8 cellular contexts compared by ENCODE assay signal in the genomic region with DNA sequence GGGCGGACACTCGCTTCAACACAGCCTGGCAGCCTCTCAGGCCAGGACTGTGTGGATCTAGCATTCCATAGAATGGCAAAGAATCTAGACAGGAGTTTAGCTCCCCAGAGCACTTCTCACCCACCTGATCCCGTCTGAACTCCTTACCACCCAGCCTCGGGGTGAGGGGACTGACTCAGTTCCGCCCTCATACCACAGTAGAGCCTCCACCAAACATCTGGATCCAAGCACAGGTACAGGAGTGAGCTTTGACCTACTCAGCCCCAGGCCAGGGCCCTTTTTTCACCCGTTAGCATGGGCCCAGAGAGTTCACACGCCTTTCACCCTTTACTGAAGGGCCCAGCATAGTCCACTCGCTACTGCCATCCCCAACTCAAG. TPM values are rescaled to one million over a fixed set of nuclear protein-coding genes. Genes with fewer than 3 reads are reported as not detected.
DNase-seq lines count a peak whose midpoint lies in the region; ATAC-seq and TF ChIP-seq lines count a peak whose summit lies in the region.

No MANE protein-coding gene starts in this region.

- H3K36me3 Mint-ChIP-seq in GM23338 (ENCODE audit: low read depth) (peaks cover 12% of the 10 kb centered on the region; the same call in 2 of the 3 replicates), T-helper 17 cell (ENCODE audit: low read depth) (peaks cover 21% of the 10 kb centered on the region), glutamatergic neuron (ENCODE audit: unreplicated experiment) (peaks cover 5% of the 10 kb centered on the region)

- H3K9ac ChIP-seq in skeletal muscle satellite cell (ENCODE audit: low read depth, low read length), result peak overlapping the region; percentile 97

- H3K9me3 ChIP-seq in T-helper 17 cell (ENCODE audit: control insufficient read depth, low read length, poor library complexity, severe bottlenecking), result no peaks in the 10 kb centered on the region
- no peaks in the 10 kb centered on the region for H3K9me3 ChIP-seq in skeletal muscle satellite cell (replicated peaks; ENCODE audit: low read length)

- no peak overlapping the region; the same call in 1 of the 2 replicates for H3K27ac ChIP-seq in GM23338 (ENCODE audit: low read depth)

- H3F3A ChIP-seq in GM23338 (replicated peaks; ENCODE audit: low read depth), result no peaks in the 10 kb centered on the region

- TF ChIP-seq CTCF in GM23338 (conservative IDR thresholded peaks at IDR 0.05; ENCODE audit: low read depth in 2 of 2) (no peak), glutamatergic neuron (IDR thresholded peaks at IDR 0.05; ENCODE audit: partially characterized antibody, unreplicated experiment) (no peak)

- H3K4me1 Mint-ChIP-seq in GM23338 (peaks cover 30% of the 10 kb centered on the region), T-helper 17 cell (peaks cover 44% of the 10 kb centered on the region), glutamatergic neuron (ENCODE audit: low read depth, unreplicated experiment) (peaks cover 45% of the 10 kb centered on the region)

- H2AFZ ChIP-seq in GM23338, result no peak overlapping the region; the same call in 1 of the 2 replicates

- H3K36me3 ChIP-seq in GM23338 (ENCODE audit: insufficient read depth), result no peaks in the 10 kb centered on the region
- H3K36me3 ChIP-seq in skeletal muscle satellite cell (ENCODE audit: insufficient read depth, low read length), result peaks cover 11% of the 10 kb centered on the region

- H3K9me2 ChIP-seq in GM23338 (ENCODE audit: insufficient read depth), result no peaks in the 10 kb centered on the region

- H3K4me3 ChIP-seq in GM23338, result peak overlapping the region; percentile 95
- H3K4me3 ChIP-seq in skeletal muscle satellite cell (ENCODE audit: low read length), result peak overlapping the region; percentile 98

- DNase-seq in GM23338 (ENCODE audit: low spot score) (no peak), T-helper 17 cell (no peak), glutamatergic neuron (no peak), NCI-H2029 treated with DMSO at 0.1 percent for 48 hours (lab: John Stamatoyannopoulos, UW) (no peak), NCI-H1436 (lab: John Stamatoyannopoulos, UW) (no peak)

- no peaks in the 10 kb centered on the region for H3K27me3 ChIP-seq in GM23338 (ENCODE audit: insufficient read depth)
- H3K27me3 ChIP-seq in skeletal muscle satellite cell (ENCODE audit: control insufficient read depth, insufficient read depth, low read length), result no peaks in the 10 kb centered on the region

- H3K4me3 Mint-ChIP-seq in GM23338 (peak overlapping the region; percentile 97), T-helper 17 cell (peak overlapping the region; percentile 96), glutamatergic neuron (ENCODE audit: unreplicated experiment) (peak overlapping the region; percentile 99)

- peaks cover 54% of the 10 kb centered on the region for H3K79me2 ChIP-seq in GM23338 (replicated peaks; ENCODE audit: insufficient read depth)

- peak overlapping the region; percentile 88 for H3K27ac Mint-ChIP-seq in GM23338
- H3K27ac Mint-ChIP-seq in T-helper 17 cell, result peak overlapping the region; percentile 95
- H3K27ac Mint-ChIP-seq in glutamatergic neuron (ENCODE audit: unreplicated experiment), result peak overlapping the region; percentile 96

- H3K4me2 ChIP-seq in GM23338, result peak overlapping the region; percentile 95
- peak overlapping the region; percentile 93 for H3K4me2 ChIP-seq in skeletal muscle satellite cell (ENCODE audit: low read length)

- H4K20me1 ChIP-seq in GM23338 (replicated peaks; ENCODE audit: insufficient read depth), result peaks cover 32% of the 10 kb centered on the region

- H3K9me3 Mint-ChIP-seq in GM23338, result peaks cover 3% of the 10 kb centered on the region; the same call in 2 of the 3 replicates
- peaks cover 17% of the 10 kb centered on the region for H3K9me3 Mint-ChIP-seq in glutamatergic neuron (ENCODE audit: unreplicated experiment)

- peaks cover 4% of the 10 kb centered on the region for H3K27me3 Mint-ChIP-seq in GM23338 (ENCODE audit: insufficient read depth, low read depth, poor library complexity)
- no peaks in the 10 kb centered on the region for H3K27me3 Mint-ChIP-seq in T-helper 17 cell
- peaks cover 11% of the 10 kb centered on the region for H3K27me3 Mint-ChIP-seq in glutamatergic neuron (ENCODE audit: unreplicated experiment)

- no peak for ATAC-seq in GM23338
- no peak for ATAC-seq in T-helper 17 cell
- no peak for ATAC-seq in GM18873 (IDR thresholded peaks at IDR 0.05; ENCODE audit: low FRiP score, unreplicated experiment)
- no peak for ATAC-seq in GM19467 (IDR thresholded peaks at IDR 0.05; ENCODE audit: unreplicated experiment)

- H3K4me1 ChIP-seq in GM23338 (ENCODE audit: insufficient read depth) (peaks cover 10% of the 10 kb centered on the region; the same call in 1 of the 2 replicates), skeletal muscle satellite cell (ENCODE audit: control insufficient read depth, insufficient read depth, low read length) (peaks cover 45% of the 10 kb centered on the region)

TF ChIP-seq in GM23338, 12 proteins besides CTCF, POLR2A, EP300 and RAD21:
- TF ChIP-seq, protein P1, sequence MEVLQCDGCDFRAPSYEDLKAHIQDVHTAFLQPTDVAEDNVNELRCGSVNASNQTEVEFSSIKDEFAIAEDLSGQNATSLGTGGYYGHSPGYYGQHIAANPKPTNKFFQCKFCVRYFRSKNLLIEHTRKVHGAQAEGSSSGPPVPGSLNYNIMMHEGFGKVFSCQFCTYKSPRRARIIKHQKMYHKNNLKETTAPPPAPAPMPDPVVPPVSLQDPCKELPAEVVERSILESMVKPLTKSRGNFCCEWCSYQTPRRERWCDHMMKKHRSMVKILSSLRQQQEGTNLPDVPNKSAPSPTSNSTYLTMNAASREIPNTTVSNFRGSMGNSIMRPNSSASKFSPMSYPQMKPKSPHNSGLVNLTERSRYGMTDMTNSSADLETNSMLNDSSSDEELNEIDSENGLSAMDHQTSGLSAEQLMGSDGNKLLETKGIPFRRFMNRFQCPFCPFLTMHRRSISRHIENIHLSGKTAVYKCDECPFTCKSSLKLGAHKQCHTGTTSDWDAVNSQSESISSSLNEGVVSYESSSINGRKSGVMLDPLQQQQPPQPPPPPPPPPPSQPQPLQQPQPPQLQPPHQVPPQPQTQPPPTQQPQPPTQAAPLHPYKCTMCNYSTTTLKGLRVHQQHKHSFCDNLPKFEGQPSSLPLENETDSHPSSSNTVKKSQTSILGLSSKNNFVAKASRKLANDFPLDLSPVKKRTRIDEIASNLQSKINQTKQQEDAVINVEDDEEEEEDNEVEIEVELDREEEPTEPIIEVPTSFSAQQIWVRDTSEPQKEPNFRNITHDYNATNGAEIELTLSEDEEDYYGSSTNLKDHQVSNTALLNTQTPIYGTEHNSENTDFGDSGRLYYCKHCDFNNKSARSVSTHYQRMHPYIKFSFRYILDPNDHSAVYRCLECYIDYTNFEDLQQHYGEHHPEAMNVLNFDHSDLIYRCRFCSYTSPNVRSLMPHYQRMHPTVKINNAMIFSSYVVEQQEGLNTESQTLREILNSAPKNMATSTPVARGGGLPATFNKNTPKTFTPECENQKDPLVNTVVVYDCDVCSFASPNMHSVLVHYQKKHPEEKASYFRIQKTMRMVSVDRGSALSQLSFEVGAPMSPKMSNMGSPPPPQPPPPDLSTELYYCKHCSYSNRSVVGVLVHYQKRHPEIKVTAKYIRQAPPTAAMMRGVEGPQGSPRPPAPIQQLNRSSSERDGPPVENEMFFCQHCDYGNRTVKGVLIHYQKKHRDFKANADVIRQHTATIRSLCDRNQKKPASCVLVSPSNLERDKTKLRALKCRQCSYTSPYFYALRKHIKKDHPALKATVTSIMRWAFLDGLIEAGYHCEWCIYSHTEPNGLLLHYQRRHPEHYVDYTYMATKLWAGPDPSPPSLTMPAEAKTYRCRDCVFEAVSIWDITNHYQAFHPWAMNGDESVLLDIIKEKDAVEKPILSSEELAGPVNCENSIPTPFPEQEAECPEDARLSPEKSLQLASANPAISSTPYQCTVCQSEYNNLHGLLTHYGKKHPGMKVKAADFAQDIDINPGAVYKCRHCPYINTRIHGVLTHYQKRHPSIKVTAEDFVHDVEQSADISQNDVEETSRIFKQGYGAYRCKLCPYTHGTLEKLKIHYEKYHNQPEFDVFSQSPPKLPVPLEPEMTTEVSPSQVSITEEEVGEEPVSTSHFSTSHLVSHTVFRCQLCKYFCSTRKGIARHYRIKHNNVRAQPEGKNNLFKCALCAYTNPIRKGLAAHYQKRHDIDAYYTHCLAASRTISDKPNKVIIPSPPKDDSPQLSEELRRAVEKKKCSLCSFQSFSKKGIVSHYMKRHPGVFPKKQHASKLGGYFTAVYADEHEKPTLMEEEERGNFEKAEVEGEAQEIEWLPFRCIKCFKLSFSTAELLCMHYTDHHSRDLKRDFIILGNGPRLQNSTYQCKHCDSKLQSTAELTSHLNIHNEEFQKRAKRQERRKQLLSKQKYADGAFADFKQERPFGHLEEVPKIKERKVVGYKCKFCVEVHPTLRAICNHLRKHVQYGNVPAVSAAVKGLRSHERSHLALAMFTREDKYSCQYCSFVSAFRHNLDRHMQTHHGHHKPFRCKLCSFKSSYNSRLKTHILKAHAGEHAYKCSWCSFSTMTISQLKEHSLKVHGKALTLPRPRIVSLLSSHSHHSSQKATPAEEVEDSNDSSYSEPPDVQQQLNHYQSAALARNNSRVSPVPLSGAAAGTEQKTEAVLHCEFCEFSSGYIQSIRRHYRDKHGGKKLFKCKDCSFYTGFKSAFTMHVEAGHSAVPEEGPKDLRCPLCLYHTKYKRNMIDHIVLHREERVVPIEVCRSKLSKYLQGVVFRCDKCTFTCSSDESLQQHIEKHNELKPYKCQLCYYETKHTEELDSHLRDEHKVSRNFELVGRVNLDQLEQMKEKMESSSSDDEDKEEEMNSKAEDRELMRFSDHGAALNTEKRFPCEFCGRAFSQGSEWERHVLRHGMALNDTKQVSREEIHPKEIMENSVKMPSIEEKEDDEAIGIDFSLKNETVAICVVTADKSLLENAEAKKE (CRISPR knock-in tag; IDR thresholded peaks at IDR 0.05), result no peak
- TF ChIP-seq ZNF114 (CRISPR knock-in tag; IDR thresholded peaks at IDR 0.05), result no peak
- no peak for TF ChIP-seq JUNB (IDR thresholded peaks at IDR 0.05; ENCODE audit: unreplicated experiment)
- TF ChIP-seq, protein P2, sequence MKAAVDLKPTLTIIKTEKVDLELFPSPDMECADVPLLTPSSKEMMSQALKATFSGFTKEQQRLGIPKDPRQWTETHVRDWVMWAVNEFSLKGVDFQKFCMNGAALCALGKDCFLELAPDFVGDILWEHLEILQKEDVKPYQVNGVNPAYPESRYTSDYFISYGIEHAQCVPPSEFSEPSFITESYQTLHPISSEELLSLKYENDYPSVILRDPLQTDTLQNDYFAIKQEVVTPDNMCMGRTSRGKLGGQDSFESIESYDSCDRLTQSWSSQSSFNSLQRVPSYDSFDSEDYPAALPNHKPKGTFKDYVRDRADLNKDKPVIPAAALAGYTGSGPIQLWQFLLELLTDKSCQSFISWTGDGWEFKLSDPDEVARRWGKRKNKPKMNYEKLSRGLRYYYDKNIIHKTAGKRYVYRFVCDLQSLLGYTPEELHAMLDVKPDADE (IDR thresholded peaks at IDR 0.05), result no peak

RNA-seq across cellular contexts. Expression of a gene that starts 0.7 kb away (rescaled TPM):
- total RNA-seq in GM23338 (2014; rRNA removed; shearing (Covaris generic)), result 46.5 and 84.2 TPM in 2 replicates
- 70.4 and 73.7 TPM in 2 replicates for polyA plus RNA-seq in GM23338 (2016; fragmentation: Nextera tagmentation; extraction: Ambion mirVana)
- total RNA-seq in T-helper 17 cell (100 to 1,000 TPM in 1 of 2 donors, 10 to 100 TPM in 1; 97.6 to 114 TPM), glutamatergic neuron (ENCODE audit: unreplicated experiment) (241 TPM)
- 69.7 and 72.1 TPM in 2 replicates for total RNA-seq in skeletal muscle satellite cell (2012; rRNA removed)
